In genomic region chr20:62872863-62873261, GRCh38 we compare ENCODE assay signal across 14 cellular contexts.
"Had no signal": no experiment of that assay in that cellular context is flagged by ENCODE, and none has a peak within 500 bp of the region (broad histone marks: within the 10 kb centered on the region; RNA-seq: fewer than 3 reads in every experiment).

No MANE protein-coding gene starts in this region.

- ATAC-seq: lower lobe of right lung, psoas muscle, right cardiac atrium had no signal

- H3K9me3 ChIP-seq: lower lobe of right lung, psoas muscle, tibial nerve had no signal

- H3K36me3 Mint-ChIP-seq: mesothelial cell of epicardium had no signal

- H3K27ac Mint-ChIP-seq: stimulated activated naive CD8-positive, alpha-beta T cell treated with anti-CD3 and anti-CD28 coated beads, Interleukin-15, Interleukin-2, amounts not matched to agents 100 ng/mL and 50 ng/mL, for 24 hours had no signal

- H3K36me3 ChIP-seq: brain microvascular endothelial cell, lower lobe of right lung, tibial nerve had no signal

- H3K4me3 Mint-ChIP-seq: mesothelial cell of epicardium; stimulated activated naive CD8-positive, alpha-beta T cell treated with anti-CD3 and anti-CD28 coated beads, Interleukin-15, Interleukin-2, amounts not matched to agents 100 ng/mL and 50 ng/mL, for 24 hours had no signal

- DNase-seq: activated CD4-positive, alpha-beta T cell treated with anti-CD3 and anti-CD28 coated beads, Interleukin-2, amount 50 U/mL, for 48 hours; activated naive CD4-positive, alpha-beta T cell; activated T-cell treated with anti-CD3 and anti-CD28 coated beads for 4 hours; brain microvascular endothelial cell; central memory CD4-positive, alpha-beta T cell; foreskin melanocyte; lower lobe of right lung; right cardiac atrium had no signal

- H3K4me3 ChIP-seq: coronary artery, lower lobe of right lung, psoas muscle, skin epidermis, tibial nerve had no signal

- H3K27ac ChIP-seq: brain microvascular endothelial cell, coronary artery, lower lobe of right lung, psoas muscle, skin epidermis, tibial nerve had no signal

- H3K27me3 ChIP-seq: brain microvascular endothelial cell, tibial nerve had no signal

- H3K9me3 Mint-ChIP-seq: mesothelial cell of epicardium; stimulated activated naive CD8-positive, alpha-beta T cell treated with anti-CD3 and anti-CD28 coated beads, Interleukin-15, Interleukin-2, amounts not matched to agents 100 ng/mL and 50 ng/mL, for 24 hours had no signal
